Comparison of ENCODE assay signal across 8 cellular contexts in the genomic region with DNA sequence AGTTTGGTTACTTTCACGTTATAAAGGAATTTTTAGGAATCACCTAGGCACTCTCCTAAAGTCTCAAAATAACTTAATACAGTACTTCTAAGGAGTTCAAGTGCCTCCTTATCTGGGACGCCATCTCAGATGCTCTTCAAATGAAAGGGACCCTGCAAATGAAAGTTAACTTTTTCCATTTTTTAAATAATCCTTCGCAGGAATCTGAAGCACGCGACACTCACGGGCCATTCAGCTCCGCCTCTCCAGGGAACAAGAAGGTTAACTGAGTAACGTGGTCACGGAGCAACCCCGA. TPM values are rescaled to one million over a fixed set of nuclear protein-coding genes. Genes with fewer than 3 reads are reported as not detected.
DNase-seq lines count a peak whose midpoint lies in the region; ATAC-seq and TF ChIP-seq lines count a peak whose summit lies in the region.

No MANE protein-coding gene starts in this region.

- H3K9ac ChIP-seq in neural cell (ENCODE audit: low read length), result peak overlapping the region; percentile 90

- DNase-seq in CD4-positive, alpha-beta memory T cell, result no peak
- DNase-seq in Jurkat, Clone E6-1 (ENCODE audit: low read depth, low spot score), result no peak
- DNase-seq in coronary artery (ENCODE audit: low spot score) (no peak), NCI-H1436 (lab: John Stamatoyannopoulos, UW) (no peak), SIG-M5 treated with dmso at 0.1 percent for 504 hours (lab: John Stamatoyannopoulos, UW; ENCODE audit: unreplicated experiment) (no peak)

- peaks cover 53% of the 10 kb centered on the region for H3K4me1 ChIP-seq in CD4-positive, alpha-beta memory T cell (ENCODE audit: insufficient read depth, low read length)

- H3K4me3 ChIP-seq in CD4-positive, alpha-beta memory T cell (ENCODE audit: low read length in 2 of 2), result peak overlapping the region; percentile 72 to 93
- H3K4me3 ChIP-seq in Jurkat, Clone E6-1 (ENCODE audit: low read length), result peak overlapping the region; percentile 85
- H3K4me3 ChIP-seq in coronary artery, result peak overlapping the region; percentile 90
- peak overlapping the region; percentile 85 for H3K4me3 ChIP-seq in neural cell (ENCODE audit: low read length)

- peaks cover 0 to 29% of the 10 kb centered on the region in 2 donors for H3K36me3 Mint-ChIP-seq in CD4-positive, alpha-beta memory T cell

- TF ChIP-seq RAD21 in neural cell (conservative IDR thresholded peaks at IDR 0.05), result no peak

- intact Hi-C loops in CD4-positive, alpha-beta memory T cell (cut with micrococcal nuclease), result no loop called here

- peak overlapping the region; percentile 97 to 99 (median 98) for H3K4me3 Mint-ChIP-seq in CD4-positive, alpha-beta memory T cell

- no peaks in the 10 kb centered on the region for H3K9me3 ChIP-seq in CD4-positive, alpha-beta memory T cell (ENCODE audit: control insufficient read depth in 1 of 2, low read length in 2 of 2)
- no peaks in the 10 kb centered on the region for H3K9me3 ChIP-seq in neural cell (ENCODE audit: low read length)

- H3K9me2 ChIP-seq in neural cell (ENCODE audit: insufficient read depth, low read length), result no peaks in the 10 kb centered on the region

- no peaks in the 10 kb centered on the region for H3K36me3 ChIP-seq in CD4-positive, alpha-beta memory T cell (ENCODE audit: insufficient read depth, low read length)
- no peaks in the 10 kb centered on the region for H3K36me3 ChIP-seq in neural cell (ENCODE audit: insufficient read depth, low read length)

- peak overlapping the region; percentile 93 for H2AFZ ChIP-seq in neural cell (ENCODE audit: low read depth, low read length)

- H3K27me3 Mint-ChIP-seq in CD4-positive, alpha-beta memory T cell, result no peaks in the 10 kb centered on the region

- peak overlapping the region; percentile 68 for H3K4me2 ChIP-seq in neural cell (ENCODE audit: low read length)

- CTCF ChIA-PET in CD4-positive, alpha-beta memory T cell (lab: Charles Lee; ENCODE audit: partially characterized antibody), result interaction anchor here (0.5 to 1.9 kb wide), 4 partner anchors 17 to 297 kb away, joined by 3 to 6 read pairs (median 5); a partner anchor contains a TSS

- TF ChIP-seq EP300 in neural cell (conservative IDR thresholded peaks at IDR 0.05; ENCODE audit: poor library complexity, severe bottlenecking), result no peak

- TF ChIP-seq CTCF in coronary artery (IDR thresholded peaks at IDR 0.05), result no peak
- TF ChIP-seq CTCF in neural cell (IDR thresholded peaks at IDR 0.05; ENCODE audit: poor library complexity, severe bottlenecking), result no peak

- H4K20me1 ChIP-seq in neural cell (ENCODE audit: insufficient read depth), result no peaks in the 10 kb centered on the region

- POLR2A ChIA-PET in CD4-positive, alpha-beta memory T cell (lab: Charles Lee; ENCODE audit: partially characterized antibody), result interaction anchor here (0.6 to 2.4 kb wide), 5 partner anchors 11 to 104 kb away, joined by 3 to 44 read pairs (median 7); a partner anchor contains a TSS

- H3K27ac ChIP-seq in CD4-positive, alpha-beta memory T cell (ENCODE audit: low read depth, low read length), result peak overlapping the region; percentile 88
- peak overlapping the region; percentile 88 to 90 for H3K27ac ChIP-seq in coronary artery
- peak overlapping the region; percentile 94 for H3K27ac ChIP-seq in neural cell (ENCODE audit: low read length)

- H3K4me1 Mint-ChIP-seq in CD4-positive, alpha-beta memory T cell, result peaks cover 36 to 57% (median 42%) of the 10 kb centered on the region in 4 donors

- H3K27me3 ChIP-seq in CD4-positive, alpha-beta memory T cell (ENCODE audit: insufficient read depth, low read length), result no peaks in the 10 kb centered on the region
- H3K27me3 ChIP-seq in neural cell (ENCODE audit: insufficient read depth, low read depth, low read length), result no peaks in the 10 kb centered on the region

- H3F3A ChIP-seq in neural cell (ENCODE audit: insufficient read depth, low read length, poor library complexity, severe bottlenecking), result no peaks in the 10 kb centered on the region

- H3K27ac Mint-ChIP-seq in CD4-positive, alpha-beta memory T cell, result peak overlapping the region; percentile 97 to 100 (median 99)

- H3K9me3 Mint-ChIP-seq in CD4-positive, alpha-beta memory T cell, result peaks cover 0 to 3% (median 0%) of the 10 kb centered on the region in 8 donors

- peaks cover 41% of the 10 kb centered on the region for H3K79me2 ChIP-seq in neural cell (replicated peaks; ENCODE audit: insufficient read depth, low read length)

- ATAC-seq in HG02938 (IDR thresholded peaks at IDR 0.05; ENCODE audit: unreplicated experiment) (no peak), HG02571 (IDR thresholded peaks at IDR 0.05; ENCODE audit: unreplicated experiment) (no peak)

TF ChIP-seq in neural cell, 6 proteins besides CTCF, POLR2A, EP300 and RAD21:
- no peak for TF ChIP-seq MXI1 (conservative IDR thresholded peaks at IDR 0.05; ENCODE audit: poor library complexity, severe bottlenecking)
- no peak for TF ChIP-seq POLR2AphosphoS5 (IDR thresholded peaks at IDR 0.05)
- no peak for TF ChIP-seq EZH2 (IDR thresholded peaks at IDR 0.05; ENCODE audit: borderline replicate concordance, insufficient read depth, low read length, poor library complexity, severe bottlenecking)
- no peak for TF ChIP-seq TAF1 (IDR thresholded peaks at IDR 0.05; ENCODE audit: low read depth)
- no peak for TF ChIP-seq SMC3 (conservative IDR thresholded peaks at IDR 0.05; ENCODE audit: poor library complexity)
- TF ChIP-seq, protein P1, sequence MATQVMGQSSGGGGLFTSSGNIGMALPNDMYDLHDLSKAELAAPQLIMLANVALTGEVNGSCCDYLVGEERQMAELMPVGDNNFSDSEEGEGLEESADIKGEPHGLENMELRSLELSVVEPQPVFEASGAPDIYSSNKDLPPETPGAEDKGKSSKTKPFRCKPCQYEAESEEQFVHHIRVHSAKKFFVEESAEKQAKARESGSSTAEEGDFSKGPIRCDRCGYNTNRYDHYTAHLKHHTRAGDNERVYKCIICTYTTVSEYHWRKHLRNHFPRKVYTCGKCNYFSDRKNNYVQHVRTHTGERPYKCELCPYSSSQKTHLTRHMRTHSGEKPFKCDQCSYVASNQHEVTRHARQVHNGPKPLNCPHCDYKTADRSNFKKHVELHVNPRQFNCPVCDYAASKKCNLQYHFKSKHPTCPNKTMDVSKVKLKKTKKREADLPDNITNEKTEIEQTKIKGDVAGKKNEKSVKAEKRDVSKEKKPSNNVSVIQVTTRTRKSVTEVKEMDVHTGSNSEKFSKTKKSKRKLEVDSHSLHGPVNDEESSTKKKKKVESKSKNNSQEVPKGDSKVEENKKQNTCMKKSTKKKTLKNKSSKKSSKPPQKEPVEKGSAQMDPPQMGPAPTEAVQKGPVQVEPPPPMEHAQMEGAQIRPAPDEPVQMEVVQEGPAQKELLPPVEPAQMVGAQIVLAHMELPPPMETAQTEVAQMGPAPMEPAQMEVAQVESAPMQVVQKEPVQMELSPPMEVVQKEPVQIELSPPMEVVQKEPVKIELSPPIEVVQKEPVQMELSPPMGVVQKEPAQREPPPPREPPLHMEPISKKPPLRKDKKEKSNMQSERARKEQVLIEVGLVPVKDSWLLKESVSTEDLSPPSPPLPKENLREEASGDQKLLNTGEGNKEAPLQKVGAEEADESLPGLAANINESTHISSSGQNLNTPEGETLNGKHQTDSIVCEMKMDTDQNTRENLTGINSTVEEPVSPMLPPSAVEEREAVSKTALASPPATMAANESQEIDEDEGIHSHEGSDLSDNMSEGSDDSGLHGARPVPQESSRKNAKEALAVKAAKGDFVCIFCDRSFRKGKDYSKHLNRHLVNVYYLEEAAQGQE (IDR thresholded peaks at IDR 0.05; ENCODE audit: borderline replicate concordance), result no peak

RNA-seq across cellular contexts. Expression of a gene that starts 0.5 kb away (rescaled TPM):
- 10 to 100 TPM; 53.5 to 60.2 TPM for total RNA-seq in CD4-positive, alpha-beta memory T cell
- polyA plus RNA-seq in CD4-positive, alpha-beta memory T cell, result 10 to 100 TPM; 71.1 to 73.4 TPM
- polyA plus RNA-seq in Jurkat, Clone E6-1 (2012; ENCODE audit: insufficient read depth, insufficient read length), result 91.5 TPM
- polyA plus RNA-seq in neural cell, result 122 and 149 TPM in 2 replicates
- polyA minus RNA-seq in neural cell, result 105 and 108 TPM in 2 replicates
